Comparison of ENCODE assay signal across 13 cellular contexts in genomic region chr3:126957776-126958637, GRCh38.
"Had no signal": no experiment of that assay in that cellular context is flagged by ENCODE, and none has a peak within 500 bp of the region (broad histone marks: within the 10 kb centered on the region; RNA-seq: fewer than 3 reads in every experiment).

No MANE protein-coding gene starts in this region.

- DNase-seq: activated B cell treated with CpG ODN at 0.5 μM for 24 hours; activated CD4-positive, alpha-beta T cell treated with anti-CD3 and anti-CD28 coated beads, Interleukin-2, amount 10 ng/mL, durations not matched to agents 24 days and 14 days; activated effector memory CD4-positive, alpha-beta T cell treated with Interleukin-2 at 50 U/mL for 16 hours; activated naive CD8-positive, alpha-beta T cell treated with anti-CD3 and anti-CD28 coated beads for 36 hours; activated T-cell treated with anti-CD3 and anti-CD28 coated beads, Interleukin-2, amount 50 U/mL, for 1 hour; RPMI8226; T-cell had no signal

- FAIRE-seq: islet of Langerhans had no signal

- H3K27me3 ChIP-seq: esophagus muscularis mucosa had no signal

- H3K36me3 Mint-ChIP-seq: activated naive CD8-positive, alpha-beta T cell treated with anti-CD3 and anti-CD28 coated beads for 36 hours had no signal

- H3K4me1 Mint-ChIP-seq: T-cell had no signal

- H3K9me3 Mint-ChIP-seq: activated B cell treated with CpG ODN at 0.5 μM for 24 hours; activated CD4-positive, alpha-beta T cell treated with anti-CD3 and anti-CD28 coated beads, Interleukin-2, amount 10 ng/mL, durations not matched to agents 24 days and 14 days; activated naive CD8-positive, alpha-beta T cell treated with anti-CD3 and anti-CD28 coated beads for 36 hours; naive thymus-derived CD8-positive, alpha-beta T cell; stimulated activated memory B cell treated with anti-CD40 and anti-IgM and Interleukin-4, amounts not matched to agents 10 μg/mL and 1 μg/mL and 100 μg/mL, for 72 hours; T-cell; type B pancreatic cell had no signal

- H3K27ac ChIP-seq: esophagus muscularis mucosa, SK-N-MC had no signal

- H3K27me3 Mint-ChIP-seq: activated B cell treated with CpG ODN at 0.5 μM for 24 hours; activated CD4-positive, alpha-beta T cell treated with anti-CD3 and anti-CD28 coated beads, Interleukin-2, amount 10 ng/mL, durations not matched to agents 24 days and 14 days; activated naive CD8-positive, alpha-beta T cell treated with anti-CD3 and anti-CD28 coated beads for 36 hours; naive thymus-derived CD8-positive, alpha-beta T cell; stimulated activated memory B cell treated with anti-CD40 and anti-IgM and Interleukin-4, amounts not matched to agents 10 μg/mL and 1 μg/mL and 100 μg/mL, for 72 hours; T-cell had no signal

- ATAC-seq: naive thymus-derived CD8-positive, alpha-beta T cell; stimulated activated memory B cell treated with anti-CD40 and anti-IgM and Interleukin-4, amounts not matched to agents 10 μg/mL and 1 μg/mL and 100 μg/mL, for 72 hours; T-cell had no signal

- H3K4me3 Mint-ChIP-seq: activated B cell treated with CpG ODN at 0.5 μM for 24 hours; activated CD4-positive, alpha-beta T cell treated with anti-CD3 and anti-CD28 coated beads, Interleukin-2, amount 10 ng/mL, durations not matched to agents 24 days and 14 days; activated naive CD8-positive, alpha-beta T cell treated with anti-CD3 and anti-CD28 coated beads for 36 hours; naive thymus-derived CD8-positive, alpha-beta T cell; stimulated activated memory B cell treated with anti-CD40 and anti-IgM and Interleukin-4, amounts not matched to agents 10 μg/mL and 1 μg/mL and 100 μg/mL, for 72 hours; T-cell; type B pancreatic cell had no signal

- H3K27ac Mint-ChIP-seq: activated B cell treated with CpG ODN at 0.5 μM for 24 hours; activated CD4-positive, alpha-beta T cell treated with anti-CD3 and anti-CD28 coated beads, Interleukin-2, amount 10 ng/mL, durations not matched to agents 24 days and 14 days; activated naive CD8-positive, alpha-beta T cell treated with anti-CD3 and anti-CD28 coated beads for 36 hours; stimulated activated memory B cell treated with anti-CD40 and anti-IgM and Interleukin-4, amounts not matched to agents 10 μg/mL and 1 μg/mL and 100 μg/mL, for 72 hours; T-cell had no signal

- H3K9me3 ChIP-seq: esophagus muscularis mucosa had no signal

- H3K4me3 ChIP-seq: esophagus muscularis mucosa, SK-N-MC had no signal
